In genomic region chr9:35489313-35490154, GRCh38 we compare ENCODE assay signal across 1 cellular context.
TF ChIP-seq lines count a peak whose summit lies in the region.

Gene RUSC2, plus strand, starts transcription at chr9:35490111. Its CDS starts 56,411 bp downstream, at chr9:35546522.

TF ChIP-seq in WTC11, 78 proteins besides CTCF, POLR2A, EP300 and RAD21 (continued from another document):
- peak; percentile 75; the same call in 1 of the 2 replicates for TF ChIP-seq E2F5 (CRISPR knock-in tag; IDR thresholded peaks at IDR 0.05)
- TF ChIP-seq ZNF423 (CRISPR knock-in tag; IDR thresholded peaks at IDR 0.05): 0 out of 2 replicates have a peak, but pooled peaks have one; percentile 26
- 0 out of 2 replicates have a peak, but pooled peaks have one; percentile 58 for TF ChIP-seq FOXP4 (CRISPR knock-in tag; IDR thresholded peaks at IDR 0.05)
- TF ChIP-seq NR3C1 (CRISPR knock-in tag; conservative IDR thresholded peaks at IDR 0.05; ENCODE audit: low read depth): no peak
- no peak for TF ChIP-seq PRRX2 (CRISPR knock-in tag; IDR thresholded peaks at IDR 0.05)
- TF ChIP-seq SMAD3 (CRISPR knock-in tag; IDR thresholded peaks at IDR 0.05; ENCODE audit: borderline replicate concordance): peak; percentile 31; the same call in 1 of the 2 replicates
- peak; percentile 98 for TF ChIP-seq HMGXB4 (CRISPR knock-in tag; IDR thresholded peaks at IDR 0.05)
- TF ChIP-seq TP53 (CRISPR knock-in tag; IDR thresholded peaks at IDR 0.05): 0 out of 2 replicates have a peak, but pooled peaks have one; percentile 44
- 0 out of 2 replicates have a peak, but pooled peaks have one; percentile 23 for TF ChIP-seq ARID4B (CRISPR knock-in tag; IDR thresholded peaks at IDR 0.05; ENCODE audit: borderline replicate concordance)
- peak; percentile 71; the same call in 1 of the 2 replicates for TF ChIP-seq ERG (CRISPR knock-in tag; IDR thresholded peaks at IDR 0.05)
- TF ChIP-seq ZBTB21 (CRISPR knock-in tag; IDR thresholded peaks at IDR 0.05; ENCODE audit: borderline replicate concordance): 0 out of 2 replicates have a peak, but pooled peaks have one; percentile 13
